Comparison of ENCODE assay signal across 21 cellular contexts in genomic region chr16:442976-443375, GRCh38. TPM values are rescaled to one million over a fixed set of nuclear protein-coding genes. Genes with fewer than 3 reads are reported as not detected.
DNase-seq lines count a peak whose midpoint lies in the region; ATAC-seq and TF ChIP-seq lines count a peak whose summit lies in the region.
"Had no signal": no experiment of that assay in that cellular context is flagged by ENCODE, and none has a peak within 500 bp of the region (broad histone marks: within the 10 kb centered on the region; RNA-seq: fewer than 3 reads in every experiment).

No MANE protein-coding gene starts in this region.

- H3K4me2 ChIP-seq in SK-N-SH = no peak overlapping the region

- H3K27ac ChIP-seq in thoracic aorta (no peak overlapping the region), SK-N-SH (ENCODE audit: low read depth in 2 of 2, low read length in 1 of 2) (no peak overlapping the region)
- H3K27ac ChIP-seq: testis, VCaP had no signal

- POLR2A ChIA-PET in activated B cell treated with CpG ODN at 0.5 μM for 24 hours (lab: Charles Lee) (no interaction called here), SK-N-SH (lab: Yijun Ruan, JAX) (no interaction called here)

- TF ChIP-seq RAD21 in SK-N-SH (IDR thresholded peaks at IDR 0.05; ENCODE audit: low read length) = no peak

- DNase-seq in GM10266 (ENCODE audit: extremely low spot score) (peak; percentile 5), activated B cell treated with CpG ODN at 0.5 μM for 24 hours (no peak), memory B cell (ENCODE audit: low spot score in 2 of 2) (no peak), thoracic aorta (ENCODE audit: low spot score) (no peak), SK-N-SH (no peak), NCI-H2081 (lab: John Stamatoyannopoulos, UW) (no peak)
- DNase-seq in activated naive CD4-positive, alpha-beta T cell treated with anti-CD3 and anti-CD28 coated beads, Interleukin-2, amount 50 U/mL, for 72 hours (ENCODE audit: low spot score in 2 of 2) = no peak
- DNase-seq: activated CD4-positive, alpha-beta T cell treated with anti-CD3 and anti-CD28 coated beads, Interleukin-2, amount 50 U/mL, for 4 hours; DMS79; glutamatergic neuron; KBM-7; mucosa of descending colon; NCI-H226; NCI-H774; SHP77 treated with DMSO at 0.1 percent for 48 hours; stimulated activated CD4-positive, alpha-beta T cell treated with anti-CD3 and anti-CD28 coated beads, Interleukin-15, amount 100 ng/mL, for 24 hours; testis had no signal

- H3K4me1 Mint-ChIP-seq in activated B cell treated with CpG ODN at 0.5 μM for 24 hours (peaks cover 19% of the 10 kb centered on the region), memory B cell (peaks cover 8% of the 10 kb centered on the region)

- H3K4me3 Mint-ChIP-seq in activated B cell treated with CpG ODN at 0.5 μM for 24 hours = peak overlapping the region; percentile 28
- peak overlapping the region; percentile 55 for H3K4me3 Mint-ChIP-seq in memory B cell
- H3K4me3 Mint-ChIP-seq: central memory CD8-positive, alpha-beta T cell had no signal

- no peaks in the 10 kb centered on the region for H3K9me3 Mint-ChIP-seq in activated B cell treated with CpG ODN at 0.5 μM for 24 hours
- no peaks in the 10 kb centered on the region for H3K9me3 Mint-ChIP-seq in memory B cell
- H3K9me3 Mint-ChIP-seq in activated naive CD4-positive, alpha-beta T cell treated with anti-CD3 and anti-CD28 coated beads, Interleukin-2, amount 50 U/mL, for 72 hours = no peaks in the 10 kb centered on the region
- H3K9me3 Mint-ChIP-seq: central memory CD8-positive, alpha-beta T cell had no signal

- CTCF ChIA-PET in activated B cell treated with CpG ODN at 0.5 μM for 24 hours (lab: Charles Lee) (no interaction called here), SK-N-SH (lab: Yijun Ruan, JAX) (interaction anchor here (0.7 kb wide), 1 partner anchor 367 kb away, joined by 3 read pairs; no protein-coding TSS in a partner anchor)

- H3K79me2 ChIP-seq in SK-N-SH (ENCODE audit: insufficient read depth) = peaks cover 94% of the 10 kb centered on the region

- no peak overlapping the region for H3K9ac ChIP-seq in SK-N-SH

- H3K4me3 ChIP-seq in thoracic aorta = peak overlapping the region; percentile 39
- H3K4me3 ChIP-seq in SK-N-SH (ENCODE audit: low read depth in 2 of 2, low read length in 1 of 2) = no peak overlapping the region
- H3K4me3 ChIP-seq: HAP-1, mucosa of descending colon, testis had no signal

- TF ChIP-seq CTCF in GM10266 (IDR thresholded peaks at IDR 0.05; ENCODE audit: control insufficient read depth, insufficient read depth, low read depth, missing control alignments) = no peak
- TF ChIP-seq CTCF in activated B cell treated with CpG ODN at 0.5 μM for 24 hours (IDR thresholded peaks at IDR 0.05) = no peak
- TF ChIP-seq CTCF in thoracic aorta (IDR thresholded peaks at IDR 0.05) = no peak
- TF ChIP-seq CTCF in SK-N-SH (IDR thresholded peaks at IDR 0.05) = no peak

- H3K27ac Mint-ChIP-seq in activated B cell treated with CpG ODN at 0.5 μM for 24 hours = no peak overlapping the region
- no peak overlapping the region for H3K27ac Mint-ChIP-seq in memory B cell
- H3K27ac Mint-ChIP-seq in activated naive CD4-positive, alpha-beta T cell treated with anti-CD3 and anti-CD28 coated beads, Interleukin-2, amount 50 U/mL, for 72 hours = no peak overlapping the region

- H3K27me3 ChIP-seq in thoracic aorta (replicated peaks; ENCODE audit: insufficient read depth) = no peaks in the 10 kb centered on the region
- no peaks in the 10 kb centered on the region for H3K27me3 ChIP-seq in SK-N-SH (ENCODE audit: insufficient read depth)
- H3K27me3 ChIP-seq: testis had no signal

- TF ChIP-seq EP300 in SK-N-SH (IDR thresholded peaks at IDR 0.05; ENCODE audit: borderline replicate concordance in 1 of 2, low read depth in 1 of 2, low read length in 1 of 2) = no peak

- no peaks in the 10 kb centered on the region for H3K36me3 ChIP-seq in thoracic aorta
- H3K36me3 ChIP-seq in SK-N-SH (replicated peaks in 1 of 2; ENCODE audit: control insufficient read depth in 1 of 2, insufficient read depth in 2 of 2, low read length in 1 of 2) = no peaks in the 10 kb centered on the region
- H3K36me3 ChIP-seq: HAP-1 had no signal

- H3K9me3 ChIP-seq in thoracic aorta (no peaks in the 10 kb centered on the region), SK-N-SH (no peaks in the 10 kb centered on the region)
- H3K9me3 ChIP-seq: HAP-1, mucosa of descending colon, testis had no signal

- no peaks in the 10 kb centered on the region for H3K27me3 Mint-ChIP-seq in activated B cell treated with CpG ODN at 0.5 μM for 24 hours
- H3K27me3 Mint-ChIP-seq in memory B cell = no peaks in the 10 kb centered on the region
- H3K27me3 Mint-ChIP-seq: central memory CD8-positive, alpha-beta T cell had no signal

- H3K4me1 ChIP-seq in thoracic aorta (ENCODE audit: control insufficient read depth in 1 of 2, low read depth in 2 of 2) (peaks cover 0 to 7% of the 10 kb centered on the region in 2 donors), SK-N-SH (ENCODE audit: control insufficient read depth in 1 of 2, insufficient read depth in 2 of 2, low read depth in 1 of 2, low read length in 1 of 2) (peaks cover 0 to 11% of the 10 kb centered on the region in 2 experiments; a peak in 1 of 4 replicates)
- H3K4me1 ChIP-seq: testis had no signal

- H2AFZ ChIP-seq in SK-N-SH (ENCODE audit: low read depth) = no peak overlapping the region

- H3F3A ChIP-seq in SK-N-SH (replicated peaks; ENCODE audit: insufficient read depth) = no peaks in the 10 kb centered on the region

- peaks cover 61% of the 10 kb centered on the region for H4K20me1 ChIP-seq in SK-N-SH (ENCODE audit: insufficient read depth)

- ATAC-seq in activated B cell treated with CpG ODN at 0.5 μM for 24 hours (ENCODE audit: low read depth) = no peak
- no peak for ATAC-seq in memory B cell (ENCODE audit: low read depth)
- ATAC-seq in thoracic aorta (ENCODE audit: insufficient number of reproducible peaks, low FRiP score, low read depth) = no peak
- ATAC-seq in activated naive CD4-positive, alpha-beta T cell treated with anti-CD3 and anti-CD28 coated beads, Interleukin-2, amount 50 U/mL, for 72 hours = no peak
- ATAC-seq: left lobe of liver, mucosa of descending colon had no signal

- H3K36me3 Mint-ChIP-seq in activated B cell treated with CpG ODN at 0.5 μM for 24 hours (ENCODE audit: low read depth) (peaks cover 14% of the 10 kb centered on the region), memory B cell (peaks cover 3% of the 10 kb centered on the region)
- no peaks in the 10 kb centered on the region for H3K36me3 Mint-ChIP-seq in activated naive CD4-positive, alpha-beta T cell treated with anti-CD3 and anti-CD28 coated beads, Interleukin-2, amount 50 U/mL, for 72 hours

- WGBS in SK-N-SH (ENCODE audit: low lambda C conversion rate) = 91% methylated on average over 6 of the region's 6 CpGs

- intact Hi-C loops in activated B cell treated with CpG ODN at 0.5 μM for 24 hours (cut with micrococcal nuclease) = no loop called here

- no peaks in the 10 kb centered on the region for H3K9me2 ChIP-seq in SK-N-SH

TF ChIP-seq in SK-N-SH, 30 proteins besides CTCF, POLR2A, EP300 and RAD21:
- TF ChIP-seq RCOR1 (IDR thresholded peaks at IDR 0.05; ENCODE audit: low read length) (no peak), TCF12 (IDR thresholded peaks at IDR 0.05) (no peak), FOXJ3 (CRISPR knock-in tag; IDR thresholded peaks at IDR 0.05) (no peak)

RNA-seq across cellular contexts. Expression of gene RAB11FIP3, which starts 17.5 kb away (rescaled TPM):
- total RNA-seq in activated B cell treated with CpG ODN at 0.5 μM for 24 hours (32.2 and 35.4 TPM in 2 replicates), thoracic aorta (10 to 100 TPM; 70.1 to 71.1 TPM)
- polyA plus RNA-seq in SK-N-SH (2012; rRNA removed) = 20.5 and 24.8 TPM in 2 replicates
- polyA plus RNA-seq in SK-N-SH (2012; cell fraction: cytosol; rRNA removed) = 14.0 and 21.2 TPM in 2 replicates
- polyA plus RNA-seq in SK-N-SH (2012; cell fraction: nucleus; rRNA removed) = 60.8 and 64.8 TPM in 2 replicates
- 10 to 100 TPM; 18.6 to 32.0 TPM for total RNA-seq in activated naive CD4-positive, alpha-beta T cell treated with anti-CD3 and anti-CD28 coated beads, Interleukin-2, amount 50 U/mL, for 72 hours

RNA-seq across cellular contexts. Expression of gene DECR2, which starts 41.3 kb away (rescaled TPM):
- 4.4 and 6.7 TPM in 2 replicates for total RNA-seq in activated B cell treated with CpG ODN at 0.5 μM for 24 hours
- 10 to 100 TPM; 24.1 to 25.6 TPM for total RNA-seq in thoracic aorta
- 53.0 and 56.6 TPM in 2 replicates for polyA plus RNA-seq in SK-N-SH (2012; rRNA removed)
- polyA plus RNA-seq in SK-N-SH (2012; cell fraction: cytosol; rRNA removed) = 14.3 and 25.0 TPM in 2 replicates
- polyA plus RNA-seq in SK-N-SH (2012; cell fraction: nucleus; rRNA removed) = 214 and 256 TPM in 2 replicates
- total RNA-seq in activated naive CD4-positive, alpha-beta T cell treated with anti-CD3 and anti-CD28 coated beads, Interleukin-2, amount 50 U/mL, for 72 hours = 10 to 100 TPM; 12.6 to 14.6 TPM

RNA-seq across cellular contexts. Expression of gene NME4, which starts 46.0 kb away (rescaled TPM):
- total RNA-seq in activated B cell treated with CpG ODN at 0.5 μM for 24 hours (29.9 and 32.9 TPM in 2 replicates), thoracic aorta (10 to 100 TPM; 68.7 to 91.2 TPM)
- polyA plus RNA-seq in SK-N-SH (2012; rRNA removed) = 417 and 509 TPM in 2 replicates
- polyA plus RNA-seq in SK-N-SH (2012; cell fraction: cytosol; rRNA removed) = 206 and 304 TPM in 2 replicates
- polyA plus RNA-seq in SK-N-SH (2012; cell fraction: nucleus; rRNA removed) = 278 and 300 TPM in 2 replicates
- total RNA-seq in activated naive CD4-positive, alpha-beta T cell treated with anti-CD3 and anti-CD28 coated beads, Interleukin-2, amount 50 U/mL, for 72 hours = 10 to 100 TPM; 15.6 to 58.4 TPM
